In genomic region chr2:10995366-10995970, GRCh38 we compare ENCODE assay signal across 19 cellular contexts.
"Had no signal": no experiment of that assay in that cellular context is flagged by ENCODE, and none has a peak within 500 bp of the region (broad histone marks: within the 10 kb centered on the region; RNA-seq: fewer than 3 reads in every experiment).

No MANE protein-coding gene starts in this region.

- H3K27ac ChIP-seq: RWPE1 had no signal

- H3K4me2 ChIP-seq: SK-N-SH had no signal

- H3K36me3 ChIP-seq: MG63 had no signal

- H3K9ac ChIP-seq: SK-N-SH had no signal

- H3K9me3 ChIP-seq: MG63, SK-N-SH had no signal

- DNase-seq: IMR-90, Karpas-422, KG1, MG63, NCI-H1092, NCI-H1436, NCI-H187 treated with DMSO at 0.1 percent for 48 hours, NCI-H2029 treated with DMSO at 0.1 percent for 48 hours, NCI-H2171 treated with DMSO at 0.1 percent for 48 hours, NCI-H345, NCI-H524, NCI-H69, NCI-H774, SHP77, SK-N-SH, SW 1271 had no signal

- H3K27me3 ChIP-seq: MG63 had no signal

- H3K4me3 ChIP-seq: MG63 had no signal

- ATAC-seq: HepG2, Panc1 had no signal
